25 cellular contexts compared by ENCODE assay signal in the genomic region with DNA sequence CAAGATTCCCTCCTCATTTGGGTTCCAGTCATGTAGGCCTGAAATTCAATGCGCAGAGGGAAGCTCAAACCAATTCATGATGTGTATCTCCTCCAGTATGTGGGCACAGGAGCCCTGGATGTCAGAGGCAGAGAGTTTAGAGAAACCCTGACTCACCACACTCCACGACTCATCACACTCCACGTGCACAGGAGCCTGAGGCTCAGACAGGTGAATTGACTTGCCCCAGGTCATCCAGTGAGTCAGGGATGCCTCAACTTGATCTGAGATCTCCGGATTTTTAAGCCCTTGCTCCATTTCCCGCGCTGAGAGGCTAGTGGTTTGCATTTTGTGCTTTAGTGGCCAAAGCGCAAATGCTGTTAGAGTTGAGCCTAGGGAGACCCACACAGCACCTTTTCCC.
A peak's percentile ranks its signal among the peaks of the same experiment; 100 is the strongest.
DNase-seq lines count a peak whose midpoint lies in the region; ATAC-seq, FAIRE-seq and TF ChIP-seq lines count a peak whose summit lies in the region.
"Had no signal": no experiment of that assay in that cellular context is flagged by ENCODE, and none has a peak within 500 bp of the region (broad histone marks: within the 10 kb centered on the region; RNA-seq: fewer than 3 reads in every experiment).

No MANE protein-coding gene starts in this region.

- H3K27me3 Mint-ChIP-seq in MCF 10A (ENCODE audit: insufficient read depth, unreplicated experiment) = no peaks in the 10 kb centered on the region

- H3K9me3 ChIP-seq in breast epithelium = no peaks in the 10 kb centered on the region
- H3K9me3 ChIP-seq in RWPE2 (ENCODE audit: severe bottlenecking) = no peaks in the 10 kb centered on the region
- H3K9me3 ChIP-seq in small intestine (ENCODE audit: control insufficient read depth, low read depth) = no peaks in the 10 kb centered on the region
- H3K9me3 ChIP-seq: A549 had no signal

- H3K27ac Mint-ChIP-seq in MCF 10A (ENCODE audit: low read depth, unreplicated experiment) = no peak overlapping the region
- H3K27ac Mint-ChIP-seq: B cell had no signal

- peak; percentile 67 for ATAC-seq in RWPE2 (ENCODE audit: low read depth)
- no peak for ATAC-seq in HG02840 (IDR thresholded peaks at IDR 0.05; ENCODE audit: low FRiP score, unreplicated experiment)
- ATAC-seq: A549 had no signal

- no peak for FAIRE-seq in small intestine (lab: Jason Lieb, UNC)
- FAIRE-seq: A549, D721Med had no signal

- H3K27me3 ChIP-seq in breast epithelium = no peaks in the 10 kb centered on the region
- no peaks in the 10 kb centered on the region for H3K27me3 ChIP-seq in RWPE2 (ENCODE audit: insufficient read depth, poor library complexity, severe bottlenecking)
- H3K27me3 ChIP-seq in small intestine (ENCODE audit: control insufficient read depth in 2 of 2, insufficient read depth in 2 of 2, low read length in 2 of 2) = no peaks in the 10 kb centered on the region

- BruUV-seq in MCF 10A (replicated peaks; lab: Mats Ljungman, UMichigan) = no TSS peak

- DNase-seq in MCF 10A (ENCODE audit: unreplicated experiment) (peak; percentile 5), breast epithelium (ENCODE audit: low spot score in 2 of 2) (no peak), RWPE2 (ENCODE audit: low spot score) (no peak), kidney glomerular epithelial cell (lab: John Stamatoyannopoulos, UW) (peak; percentile 16), small intestine (peak; percentile 35), RKO (ENCODE audit: low spot score) (no peak), HuH-7.5 (ENCODE audit: low spot score) (no peak)
- DNase-seq: DMS53, EL, KG1, NCI-H1105, NCI-H146, NCI-H2029, NCI-H2227 treated with DMSO at 0.1 percent for 48 hours, NCI-H524, NCI-H774, OCI-M1, SHP77 treated with DMSO at 0.1 percent for 48 hours had no signal

- TF ChIP-seq POLR2A in breast epithelium (IDR thresholded peaks at IDR 0.05) = no peak

- POLR2A ChIA-PET in MCF 10A (lab: Yijun Ruan, JAX) = no interaction called here

- H3K4me3 ChIP-seq in breast epithelium = no peak overlapping the region
- no peak overlapping the region for H3K4me3 ChIP-seq in RWPE2 (ENCODE audit: severe bottlenecking)
- H3K4me3 ChIP-seq in small intestine (ENCODE audit: low read depth in 1 of 2, low read length in 2 of 2) = no peak overlapping the region
- H3K4me3 ChIP-seq: A549, SK-N-MC had no signal

- TF ChIP-seq CTCF in MCF 10A (IDR thresholded peaks at IDR 0.05; ENCODE audit: unreplicated experiment) (no peak), breast epithelium (IDR thresholded peaks at IDR 0.05) (no peak), RWPE2 (IDR thresholded peaks at IDR 0.05; ENCODE audit: poor library complexity, severe bottlenecking) (no peak)

- no peaks in the 10 kb centered on the region for H3K4me1 Mint-ChIP-seq in MCF 10A (ENCODE audit: insufficient read depth, unreplicated experiment)
- H3K4me1 Mint-ChIP-seq: B cell had no signal

- H3K4me3 Mint-ChIP-seq in MCF 10A (ENCODE audit: unreplicated experiment) = no peak overlapping the region
- H3K4me3 Mint-ChIP-seq: B cell, CD14-positive monocyte had no signal

- WGBS in small intestine, 3 donors = 44 to 63% (median 47%) methylated on average over 7 of the region's 7 CpGs

- H3K36me3 ChIP-seq in breast epithelium (no peaks in the 10 kb centered on the region), RWPE2 (ENCODE audit: low read depth) (no peaks in the 10 kb centered on the region), small intestine (ENCODE audit: control insufficient read depth in 2 of 2, insufficient read depth in 2 of 2, low read length in 2 of 2) (no peaks in the 10 kb centered on the region)

- CTCF ChIA-PET in MCF 10A (lab: Yijun Ruan, JAX) = interaction anchor here (0.5 to 0.7 kb wide), 2 partner anchors 65 to 921 kb away, joined by 4 to 6 read pairs; no protein-coding TSS in a partner anchor

- H3K9me3 Mint-ChIP-seq in MCF 10A (ENCODE audit: unreplicated experiment) = peaks cover 36% of the 10 kb centered on the region

- intact Hi-C loops in MCF 10A (cut with micrococcal nuclease) = no loop called here
- intact Hi-C loops in breast epithelium (cut with DNase I; ENCODE audit: low total_unique reads) = no loop called here

- H3K4me1 ChIP-seq in breast epithelium = no peaks in the 10 kb centered on the region
- H3K4me1 ChIP-seq in RWPE2 (ENCODE audit: insufficient read depth, poor library complexity, severe bottlenecking) = no peaks in the 10 kb centered on the region
- no peaks in the 10 kb centered on the region for H3K4me1 ChIP-seq in small intestine (ENCODE audit: control insufficient read depth in 2 of 2, insufficient read depth in 1 of 2, low read depth in 1 of 2, low read length in 1 of 2)
- H3K4me1 ChIP-seq: A549 had no signal

- H3K27ac ChIP-seq in breast epithelium = no peak overlapping the region
- no peak overlapping the region for H3K27ac ChIP-seq in RWPE2 (ENCODE audit: poor library complexity, severe bottlenecking)
- peak overlapping the region in 1 of 2 donors; percentile 19 for H3K27ac ChIP-seq in small intestine (ENCODE audit: low read depth in 1 of 2, low read length in 1 of 2)
- H3K27ac ChIP-seq: A549, HL-60, SK-N-MC had no signal

- no peaks in the 10 kb centered on the region for H3K36me3 Mint-ChIP-seq in MCF 10A (ENCODE audit: insufficient read depth, unreplicated experiment)
- H3K36me3 Mint-ChIP-seq: CD14-positive monocyte had no signal

Comparison
In these comparisons a context has a peak if more than half of its experiments do, and no peak if none do; other contexts are left out.
1. DNase-seq: peak in MCF 10A (single experiment), kidney glomerular epithelial cell (single experiment) and small intestine (single experiment); none in breast epithelium (0 of 2), RWPE2 (single experiment), RKO (single experiment) and HuH-7.5 (single experiment).